Comparison of ENCODE assay signal across 14 cellular contexts in genomic region chr12:32681272-32681671, GRCh38. TPM values are rescaled to one million over a fixed set of nuclear protein-coding genes. Genes with fewer than 3 reads are reported as not detected.
DNase-seq lines count a peak whose midpoint lies in the region; ATAC-seq and TF ChIP-seq lines count a peak whose summit lies in the region.
"Had no signal": no experiment of that assay in that cellular context is flagged by ENCODE, and none has a peak within 500 bp of the region (broad histone marks: within the 10 kb centered on the region; RNA-seq: fewer than 3 reads in every experiment).

No MANE protein-coding gene starts in this region.

- H3K4me3 Mint-ChIP-seq in type B pancreatic cell, result peak overlapping the region; percentile 55
- peak overlapping the region in 1 of 3 donors; percentile 17 for H3K4me3 Mint-ChIP-seq in T-cell
- H3K4me3 Mint-ChIP-seq: CD14-positive monocyte had no signal

- H3K27ac ChIP-seq in left ventricle myocardium inferior (replicated peaks), result peak overlapping the region; percentile 97

- no peaks in the 10 kb centered on the region for H3K36me3 ChIP-seq in left ventricle myocardium inferior
- peaks cover 44% of the 10 kb centered on the region for H3K36me3 ChIP-seq in NT2/D1 (ENCODE audit: insufficient read depth, insufficient read length, low read length)
- H3K36me3 ChIP-seq: Peyer's patch had no signal

- ATAC-seq in Right ventricle myocardium inferior (no peak), T-cell (replicated peaks in 1 of 4) (no peak)

- CTCF ChIA-PET in T-cell (lab: Charles Lee), result no interaction called here

- H3K9ac ChIP-seq in NT2/D1 (ENCODE audit: insufficient read length, low read depth), result peak overlapping the region; percentile 0

- DNase-seq in left ventricle myocardium inferior (no peak), Right ventricle myocardium inferior (ENCODE audit: missing footprints) (no peak), NT2/D1 (ENCODE audit: low read depth, low spot score) (no peak), fibroblast of villous mesenchyme (ENCODE audit: low read depth) (no peak), type B pancreatic cell (ENCODE audit: extremely low spot score, unreplicated experiment) (no peak), T-cell (no peak), NCI-H1092 treated with DMSO at 0.1 percent for 48 hours (lab: John Stamatoyannopoulos, UW) (no peak)
- DNase-seq in NK-92 treated with Interleukin-12 subunit alpha and Interleukin-12 subunit beta, amount 100 ng/mL, for 24 hours (lab: John Stamatoyannopoulos, UW), result no peak
- DNase-seq: activated B cell treated with CpG ODN at 0.5 μM for 24 hours; activated naive CD4-positive, alpha-beta T cell treated with anti-CD3 and anti-CD28 coated beads, Interleukin-2, amount 10 ng/mL, durations not matched to agents 7 days and 5 days; hippocampal formation; NCI-H2029 treated with DMSO at 0.1 percent for 48 hours; Peyer's patch had no signal

- POLR2A ChIA-PET in T-cell (lab: Charles Lee), result no interaction called here

- intact Hi-C loops in left ventricle myocardium inferior (cut with micrococcal nuclease), result no loop called here
- intact Hi-C loops in Right ventricle myocardium inferior (cut with DNase I), result no loop called here

- H3K4me1 Mint-ChIP-seq in type B pancreatic cell (ENCODE audit: unreplicated experiment) (peaks cover 4% of the 10 kb centered on the region), T-cell (peaks cover 33 to 42% (median 40%) of the 10 kb centered on the region in 3 donors)

- H3K36me3 Mint-ChIP-seq in type B pancreatic cell (peaks cover 18% of the 10 kb centered on the region), T-cell (peaks cover 10% of the 10 kb centered on the region)

- no peaks in the 10 kb centered on the region for H3K9me3 Mint-ChIP-seq in type B pancreatic cell
- H3K9me3 Mint-ChIP-seq in T-cell, result no peaks in the 10 kb centered on the region
- H3K9me3 Mint-ChIP-seq: activated B cell treated with CpG ODN at 0.5 μM for 24 hours; activated naive CD4-positive, alpha-beta T cell treated with anti-CD3 and anti-CD28 coated beads, Interleukin-2, amount 10 ng/mL, durations not matched to agents 7 days and 5 days had no signal

- TF ChIP-seq CTCF in left ventricle myocardium inferior (IDR thresholded peaks at IDR 0.05; ENCODE audit: borderline replicate concordance) (no peak), fibroblast of villous mesenchyme (IDR thresholded peaks at IDR 0.05; ENCODE audit: insufficient read depth, low read depth, low read length) (no peak), type B pancreatic cell (conservative IDR thresholded peaks at IDR 0.05) (no peak)

- H3K4me1 ChIP-seq in left ventricle myocardium inferior (peaks cover 29% of the 10 kb centered on the region), NT2/D1 (ENCODE audit: insufficient read depth, insufficient read length) (peaks cover 7% of the 10 kb centered on the region)

- no peaks in the 10 kb centered on the region for H3K27me3 ChIP-seq in left ventricle myocardium inferior (ENCODE audit: low read depth)
- no peaks in the 10 kb centered on the region for H3K27me3 ChIP-seq in NT2/D1 (ENCODE audit: insufficient read depth, insufficient read length)
- H3K27me3 ChIP-seq: Peyer's patch had no signal

- H3K27ac Mint-ChIP-seq in type B pancreatic cell (peak overlapping the region; percentile 91), T-cell (no peak overlapping the region)
- H3K27ac Mint-ChIP-seq: activated B cell treated with CpG ODN at 0.5 μM for 24 hours; activated naive CD4-positive, alpha-beta T cell treated with anti-CD3 and anti-CD28 coated beads, Interleukin-2, amount 10 ng/mL, durations not matched to agents 7 days and 5 days had no signal

- H3K27me3 Mint-ChIP-seq in type B pancreatic cell, result no peaks in the 10 kb centered on the region
- H3K27me3 Mint-ChIP-seq in T-cell, result no peaks in the 10 kb centered on the region
- H3K27me3 Mint-ChIP-seq: activated B cell treated with CpG ODN at 0.5 μM for 24 hours; activated naive CD4-positive, alpha-beta T cell treated with anti-CD3 and anti-CD28 coated beads, Interleukin-2, amount 10 ng/mL, durations not matched to agents 7 days and 5 days had no signal

- H3K9me3 ChIP-seq in left ventricle myocardium inferior (replicated peaks) (no peaks in the 10 kb centered on the region), NT2/D1 (ENCODE audit: insufficient read depth, low read length) (no peaks in the 10 kb centered on the region)
- H3K9me3 ChIP-seq: Peyer's patch had no signal

- no peak overlapping the region for H3K4me3 ChIP-seq in left ventricle myocardium inferior
- no peak overlapping the region for H3K4me3 ChIP-seq in NT2/D1 (ENCODE audit: insufficient read length, low read depth)
- H3K4me3 ChIP-seq in fibroblast of villous mesenchyme (ENCODE audit: low read depth, low read length), result peak overlapping the region; percentile 86

RNA-seq across cellular contexts. Expression of gene DNM1L, which starts 2.2 kb away (rescaled TPM):
- total RNA-seq in left ventricle myocardium inferior (59.6 TPM), Right ventricle myocardium inferior (53.5 TPM), fibroblast of villous mesenchyme (76.0 and 103 TPM in 2 replicates), type B pancreatic cell (ENCODE audit: low replicate concordance) (76.8 and 121 TPM in 2 replicates), T-cell (10 to 100 TPM; 44.4 to 65.9 (median 48.3) TPM)
